21 cellular contexts compared by ENCODE assay signal in genomic region chr4:3252480-3252828, GRCh38. TPM values are rescaled to one million over a fixed set of nuclear protein-coding genes. Genes with fewer than 3 reads are reported as not detected.
"Had no signal": no experiment of that assay in that cellular context is flagged by ENCODE, and none has a peak within 500 bp of the region (broad histone marks: within the 10 kb centered on the region; RNA-seq: fewer than 3 reads in every experiment).

No MANE protein-coding gene starts in this region.

- FAIRE-seq: keratinocyte had no signal

- H3K9me3 ChIP-seq: left lung, ovary, tibial nerve, uterus had no signal

- H3K27ac ChIP-seq: left lung, neural progenitor cell, ovary, tibial nerve, uterus had no signal

- H2AFZ ChIP-seq: neural progenitor cell had no signal

- H3K4me1 ChIP-seq: left lung, neural progenitor cell, tibial nerve, uterus had no signal

- H3K27me3 ChIP-seq: left lung, neural progenitor cell, ovary, tibial nerve, uterus had no signal

- H3K36me3 ChIP-seq: neural progenitor cell, ovary, uterus had no signal

- H3K4me2 ChIP-seq: neural progenitor cell, smooth muscle cell had no signal

- DNase-seq: hippocampal formation; kidney glomerular epithelial cell; mesendoderm; naive B cell; natural killer cell; stimulated activated CD4-positive, alpha-beta T cell treated with anti-CD3 and anti-CD28 coated beads, Interleukin-1b, Interleukin-23, amount 100 ng/mL, for 48 hours; stimulated activated CD4-positive, alpha-beta T cell treated with anti-CD3 and anti-CD28 coated beads, Interleukin-2, amount 100 ng/mL, for 48 hours; stimulated activated CD4-positive, alpha-beta T cell treated with anti-CD3 and anti-CD28 coated beads, Interleukin-4, amount 100 ng/mL, for 4 hours; stimulated activated CD8-positive, alpha-beta memory T cell treated with anti-CD3 and anti-CD28 coated beads, Interleukin-4, amount 100 ng/mL, for 48 hours; stimulated activated naive CD4-positive, alpha-beta T cell treated with Interleukin-2 at 50 U/mL for 16 hours; stimulated activated naive CD8-positive, alpha-beta T cell treated with anti-CD3 and anti-CD28 coated beads, Interleukin-15, amount 100 ng/mL, for 72 hours; substantia nigra had no signal

- H3K4me3 ChIP-seq: left lung, lung, neural progenitor cell, ovary, smooth muscle cell, tibial nerve, uterus had no signal

- ATAC-seq: left lung; natural killer cell; stimulated activated memory B cell treated with anti-CD40 and anti-IgM and Interleukin-4, amounts not matched to agents 10 μg/mL and 1 μg/mL and 100 μg/mL, for 72 hours; stimulated activated naive CD8-positive, alpha-beta T cell treated with anti-CD3 and anti-CD28 coated beads, Interleukin-15, amount 100 ng/mL, for 72 hours had no signal

- H3K9ac ChIP-seq: neural progenitor cell had no signal

RNA-seq across cellular contexts. Expression of gene MSANTD1, which starts 3.5 kb away (rescaled TPM):
- polyA plus RNA-seq: keratinocyte had no signal
